Comparison of ENCODE assay signal across 8 cellular contexts in genomic region chr1:155218854-155219591, GRCh38. TPM values are rescaled to one million over a fixed set of nuclear protein-coding genes. Genes with fewer than 3 reads are reported as not detected.
DNase-seq lines count a peak whose midpoint lies in the region; ATAC-seq and TF ChIP-seq lines count a peak whose summit lies in the region.

No MANE protein-coding gene starts in this region.

- no peak overlapping the region for H3K9ac ChIP-seq in OCI-LY1 (ENCODE audit: low read length)

- H3K4me2 ChIP-seq in OCI-LY1 (ENCODE audit: low read length), result peak overlapping the region; percentile 4; the same call in 1 of the 2 replicates

- no peaks in the 10 kb centered on the region for H3K9me3 ChIP-seq in OCI-LY1 (ENCODE audit: low read length)
- no peaks in the 10 kb centered on the region for H3K9me3 ChIP-seq in thoracic aorta

- H3K27me3 ChIP-seq in OCI-LY1 (ENCODE audit: insufficient read depth, low read length) (no peaks in the 10 kb centered on the region), thoracic aorta (replicated peaks; ENCODE audit: insufficient read depth) (no peaks in the 10 kb centered on the region)

- no peaks in the 10 kb centered on the region for H4K20me1 ChIP-seq in OCI-LY1 (ENCODE audit: insufficient read depth, low read length)

- TF ChIP-seq CTCF in OCI-LY1 (IDR thresholded peaks at IDR 0.05; ENCODE audit: low read length) (no peak), thoracic aorta (IDR thresholded peaks at IDR 0.05) (no peak)

- H3K4me3 ChIP-seq in OCI-LY1 (ENCODE audit: low read depth, low read length, poor library complexity, severe bottlenecking) (no peak overlapping the region), thoracic aorta (peak overlapping the region; percentile 0)

- in situ Hi-C loops in ACHN (cut with HindIII; ENCODE audit: low pct_ligation_motif_present, low pct_unique_long_range_greater_than_20kb, low sequenced_read_pairs), result no loop called here

- H3K27ac ChIP-seq in OCI-LY1 (ENCODE audit: low read depth, low read length, poor library complexity, severe bottlenecking), result no peak overlapping the region
- H3K27ac ChIP-seq in thoracic aorta, result no peak overlapping the region

- H3F3A ChIP-seq in OCI-LY1 (ENCODE audit: insufficient read depth, low read length), result 0 out of 2 replicates have a peak, but pooled peaks cover 3% of the 10 kb centered on the region

- H2AFZ ChIP-seq in OCI-LY1 (ENCODE audit: low read length), result 0 out of 2 replicates have a peak overlapping the region, but pooled peaks have one; percentile 37

- ATAC-seq in thoracic aorta (ENCODE audit: insufficient number of reproducible peaks, low FRiP score, low read depth) (peak; percentile 56), GM21528 (IDR thresholded peaks at IDR 0.05; ENCODE audit: low FRiP score, unreplicated experiment) (no peak), HG03378 (IDR thresholded peaks at IDR 0.05; ENCODE audit: unreplicated experiment) (no peak)

- no peaks in the 10 kb centered on the region for H3K9me2 ChIP-seq in OCI-LY1 (ENCODE audit: low read depth, low read length)

- H3K79me2 ChIP-seq in OCI-LY1 (ENCODE audit: insufficient read depth, low read length), result no peaks in the 10 kb centered on the region

- DNase-seq in ACHN (peak; percentile 37), GF-D8 (lab: John Stamatoyannopoulos, UW) (peak; percentile 25), cerebellum (ENCODE audit: low spot score) (peak; percentile 89), left kidney (ENCODE audit: low read depth, low spot score) (peak; percentile 92), thoracic aorta (ENCODE audit: low spot score) (no peak)

- H3K36me3 ChIP-seq in OCI-LY1 (ENCODE audit: insufficient read depth, low read length) (no peaks in the 10 kb centered on the region), thoracic aorta (no peaks in the 10 kb centered on the region)

- peaks cover 29% of the 10 kb centered on the region for H3K4me1 ChIP-seq in OCI-LY1 (ENCODE audit: insufficient read depth, low read length, severe bottlenecking)
- peaks cover under 1 to 2% of the 10 kb centered on the region in 2 donors for H3K4me1 ChIP-seq in thoracic aorta (ENCODE audit: control insufficient read depth in 1 of 2, low read depth in 2 of 2)

RNA-seq across cellular contexts. Expression of gene MTX1, which starts 10.5 kb away (rescaled TPM):
- total RNA-seq in cerebellum, result 9.3 TPM
- total RNA-seq in thoracic aorta, result 10 to 100 TPM; 21.7 to 22.9 TPM

RNA-seq across cellular contexts. Expression of gene THBS3, which starts 11.3 kb away (rescaled TPM):
- total RNA-seq in cerebellum (9.8 TPM), thoracic aorta (10 to 100 TPM; 45.3 to 81.6 TPM)

RNA-seq across cellular contexts. Expression of gene ENTREP3, which starts 36.3 kb away (rescaled TPM):
- total RNA-seq in cerebellum (7.0 TPM), thoracic aorta (10 to 100 TPM; 14.7 to 16.1 TPM)

RNA-seq across cellular contexts. Expression of gene SCAMP3, which starts 43.1 kb away (rescaled TPM):
- total RNA-seq in cerebellum (17.1 TPM), thoracic aorta (10 to 100 TPM; 32.5 to 50.2 TPM)

RNA-seq across cellular contexts. Expression of gene TRIM46, which starts 45.4 kb away (rescaled TPM):
- total RNA-seq in cerebellum (16.7 TPM), thoracic aorta (1 to 10 TPM; 2.7 to 5.8 TPM)
